ENCODE assay signal across 8 cellular contexts in the genomic region with DNA sequence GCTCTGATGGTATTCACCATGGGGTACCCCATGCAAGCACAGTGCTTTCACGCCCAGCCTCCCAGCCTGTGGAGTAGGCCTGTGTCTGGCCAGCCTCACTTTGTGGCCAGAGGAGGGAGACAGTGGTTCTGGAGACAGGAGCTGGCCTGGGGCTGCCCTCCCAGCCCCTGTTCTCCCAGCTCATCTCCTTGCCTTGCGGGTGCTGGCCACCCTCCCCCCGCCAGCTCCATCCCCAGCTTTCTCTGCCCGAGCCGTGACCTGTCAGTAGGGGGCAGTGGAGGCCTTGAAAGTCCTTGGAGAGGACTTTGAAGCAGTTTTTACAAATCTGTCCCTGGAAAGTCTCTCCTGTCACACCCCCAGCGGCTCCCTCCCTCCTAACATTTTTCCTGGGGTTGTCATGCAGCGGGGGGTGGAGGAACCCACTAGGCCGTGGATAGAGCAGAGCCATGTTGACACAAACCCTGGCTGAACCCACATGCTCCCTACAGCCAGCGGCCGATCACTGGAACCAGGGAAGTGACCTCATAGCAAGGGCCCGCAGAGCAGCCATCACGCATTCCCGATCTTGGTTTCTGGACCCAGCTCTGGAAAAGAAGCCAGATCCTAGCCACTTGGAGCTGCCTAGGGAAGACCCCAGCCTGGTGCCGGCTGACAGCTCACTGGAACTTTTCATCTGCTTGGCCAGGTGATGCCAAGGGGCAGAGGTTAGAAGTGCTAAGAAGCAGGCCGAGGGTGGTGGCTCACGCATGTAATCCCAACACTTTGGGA.
DNase-seq lines count a peak whose midpoint lies in the region; ATAC-seq and TF ChIP-seq lines count a peak whose summit lies in the region.

No MANE protein-coding gene starts in this region.

- H3K4me1 ChIP-seq in HAP-1: no peaks in the 10 kb centered on the region
- H3K4me1 ChIP-seq in RWPE2 (ENCODE audit: insufficient read depth, poor library complexity, severe bottlenecking): peaks cover 38% of the 10 kb centered on the region
- peaks cover 34 to 76% of the 10 kb centered on the region in 2 donors for H3K4me1 ChIP-seq in thyroid gland

- CTCF ChIA-PET in activated naive CD4-positive, alpha-beta T cell treated with anti-CD3 and anti-CD28 coated beads, Interleukin-2, amount 10 ng/mL, durations not matched to agents 7 days and 5 days (lab: Charles Lee): interaction anchor here (0.7 to 13.6 kb wide), 35 partner anchors 8 to 583 kb away, joined by 3 to 119 read pairs (median 6); no protein-coding TSS in a partner anchor

- H3K4me3 Mint-ChIP-seq in activated naive CD4-positive, alpha-beta T cell treated with anti-CD3 and anti-CD28 coated beads, Interleukin-2, amount 10 ng/mL, durations not matched to agents 7 days and 5 days: no peak overlapping the region
- no peak overlapping the region for H3K4me3 Mint-ChIP-seq in osteocyte (ENCODE audit: unreplicated experiment)

- DNase-seq in C1 segment of cervical spinal cord (lab: John Stamatoyannopoulos, UW): peak in 12 of 14 donors; percentile 52 to 80 (median 74)
- peak; percentile 33 to 88 for DNase-seq in HAP-1 (ENCODE audit: low spot score in 2 of 2)
- no peak for DNase-seq in RWPE2 (ENCODE audit: low spot score)
- DNase-seq in activated naive CD4-positive, alpha-beta T cell treated with anti-CD3 and anti-CD28 coated beads, Interleukin-2, amount 10 ng/mL, durations not matched to agents 7 days and 5 days: peak; percentile 90
- peak; percentile 76 for DNase-seq in germinal center (ENCODE audit: low spot score)
- DNase-seq in osteocyte (ENCODE audit: extremely low spot score, unreplicated experiment): peak; percentile 94
- peak; percentile 97 to 98 for DNase-seq in thyroid gland

- peak overlapping the region; percentile 83 for H3K27ac Mint-ChIP-seq in activated naive CD4-positive, alpha-beta T cell treated with anti-CD3 and anti-CD28 coated beads, Interleukin-2, amount 10 ng/mL, durations not matched to agents 7 days and 5 days
- peak overlapping the region; percentile 84 for H3K27ac Mint-ChIP-seq in osteocyte (ENCODE audit: unreplicated experiment)

- ATAC-seq in RWPE2 (ENCODE audit: low read depth): peak; percentile 10; the same call in 2 of the 3 replicates
- ATAC-seq in GM18909 (IDR thresholded peaks at IDR 0.05; ENCODE audit: poor library complexity, unreplicated experiment): no peak

- in situ Hi-C loops in HAP-1 (cut with MboI; ENCODE audit: low sequenced_read_pairs): no loop called here

- 20 to 26% methylated on average over 12 to 13 of the region's 16 CpGs for WGBS in thyroid gland, 2 donors

- no peaks in the 10 kb centered on the region for H3K27me3 Mint-ChIP-seq in activated naive CD4-positive, alpha-beta T cell treated with anti-CD3 and anti-CD28 coated beads, Interleukin-2, amount 10 ng/mL, durations not matched to agents 7 days and 5 days
- H3K27me3 Mint-ChIP-seq in osteocyte (ENCODE audit: unreplicated experiment): no peaks in the 10 kb centered on the region

- H3K27ac ChIP-seq in RWPE2 (ENCODE audit: poor library complexity, severe bottlenecking): peak overlapping the region; percentile 95
- H3K27ac ChIP-seq in thyroid gland: peak overlapping the region; percentile 80 to 83 (median 82)

- H3K9me3 ChIP-seq in HAP-1 (no peaks in the 10 kb centered on the region), RWPE2 (ENCODE audit: severe bottlenecking) (no peaks in the 10 kb centered on the region), thyroid gland (no peaks in the 10 kb centered on the region)

- H3K4me3 ChIP-seq in HAP-1 (no peak overlapping the region), RWPE2 (ENCODE audit: severe bottlenecking) (no peak overlapping the region), thyroid gland (replicated peaks in 1 of 3) (no peak overlapping the region)

- TF ChIP-seq POLR2A in thyroid gland (IDR thresholded peaks at IDR 0.05): no peak

- H3K27me3 ChIP-seq in HAP-1 (ENCODE audit: low read depth): no peaks in the 10 kb centered on the region
- H3K27me3 ChIP-seq in RWPE2 (ENCODE audit: insufficient read depth, poor library complexity, severe bottlenecking): no peaks in the 10 kb centered on the region
- H3K27me3 ChIP-seq in thyroid gland: no peaks in the 10 kb centered on the region

- peaks cover 51% of the 10 kb centered on the region for H3K36me3 Mint-ChIP-seq in activated naive CD4-positive, alpha-beta T cell treated with anti-CD3 and anti-CD28 coated beads, Interleukin-2, amount 10 ng/mL, durations not matched to agents 7 days and 5 days
- H3K36me3 Mint-ChIP-seq in osteocyte (ENCODE audit: unreplicated experiment): peaks cover 1% of the 10 kb centered on the region

- H3K4me1 Mint-ChIP-seq in activated naive CD4-positive, alpha-beta T cell treated with anti-CD3 and anti-CD28 coated beads, Interleukin-2, amount 10 ng/mL, durations not matched to agents 7 days and 5 days: peaks cover 96% of the 10 kb centered on the region
- H3K4me1 Mint-ChIP-seq in osteocyte (ENCODE audit: unreplicated experiment): peaks cover 95% of the 10 kb centered on the region

- TF ChIP-seq CTCF in RWPE2 (IDR thresholded peaks at IDR 0.05; ENCODE audit: poor library complexity, severe bottlenecking): peak; percentile 81
- TF ChIP-seq CTCF in osteocyte (IDR thresholded peaks at IDR 0.05): peak; percentile 88
- peak; percentile 47 to 90 (median 83) for TF ChIP-seq CTCF in thyroid gland (IDR thresholded peaks at IDR 0.05)

- H3K9me3 Mint-ChIP-seq in activated naive CD4-positive, alpha-beta T cell treated with anti-CD3 and anti-CD28 coated beads, Interleukin-2, amount 10 ng/mL, durations not matched to agents 7 days and 5 days: no peaks in the 10 kb centered on the region
- H3K9me3 Mint-ChIP-seq in osteocyte (ENCODE audit: unreplicated experiment): no peaks in the 10 kb centered on the region

- H3K36me3 ChIP-seq in HAP-1 (replicated peaks): peaks cover 4% of the 10 kb centered on the region; the same call in 1 of the 2 replicates
- peaks cover 10% of the 10 kb centered on the region for H3K36me3 ChIP-seq in RWPE2 (ENCODE audit: low read depth)
- no peaks in the 10 kb centered on the region for H3K36me3 ChIP-seq in thyroid gland

- intact Hi-C loops in thyroid gland (cut with DNase I): loop anchor here (5.0 kb wide), 2 partner anchors 48 to 98 kb away; no protein-coding TSS in a partner anchor
